ENCODE assay signal across 1 cellular context in genomic region chr1:23103001-23103879, GRCh38.
TF ChIP-seq lines count a peak whose summit lies in the region.

No MANE protein-coding gene starts in this region.

TF ChIP-seq in IMR-90, 13 proteins besides CTCF, POLR2A, EP300 and RAD21 (continued from another document):
- no peak for TF ChIP-seq ELK1 (IDR thresholded peaks at IDR 0.05; ENCODE audit: borderline replicate concordance, low read depth, low read length)
- TF ChIP-seq MXI1 (IDR thresholded peaks at IDR 0.05; ENCODE audit: borderline replicate concordance, low read depth, low read length) = no peak
